In genomic region chr16:51133130-51133529, GRCh38 we compare ENCODE assay signal across 23 cellular contexts. TPM values are rescaled to one million over a fixed set of nuclear protein-coding genes. Genes with fewer than 3 reads are reported as not detected.
DNase-seq lines count a peak whose midpoint lies in the region; ATAC-seq and TF ChIP-seq lines count a peak whose summit lies in the region.
"Had no signal": no experiment of that assay in that cellular context is flagged by ENCODE, and none has a peak within 500 bp of the region (broad histone marks: within the 10 kb centered on the region; RNA-seq: fewer than 3 reads in every experiment).

No MANE protein-coding gene starts in this region.

- H3K79me1 ChIP-seq in H9 (ENCODE audit: insufficient read depth, low read depth, low read length, poor library complexity, severe bottlenecking): no peaks in the 10 kb centered on the region

- H4K5ac ChIP-seq in H9 (ENCODE audit: insufficient read length, low read depth, low read length): no peak overlapping the region

- H3K56ac ChIP-seq in H9 (ENCODE audit: insufficient read length, low read depth, low read length): no peak overlapping the region

- H3K27me3 ChIP-seq in H9 (ENCODE audit: insufficient read depth, low read length) (no peaks in the 10 kb centered on the region), adipocyte (replicated peaks; ENCODE audit: control insufficient read depth, insufficient read depth, low read length) (no peaks in the 10 kb centered on the region), thyroid gland (no peaks in the 10 kb centered on the region)
- H3K27me3 ChIP-seq: ovary had no signal

- H3K27ac ChIP-seq in H9 (ENCODE audit: insufficient read length, low read depth, low read length) (no peak overlapping the region), thyroid gland (peak overlapping the region; percentile 68 to 99 (median 83))
- H3K27ac ChIP-seq: esophagus muscularis mucosa, gastrocnemius medialis, ovary, sigmoid colon, thoracic aorta had no signal

- intact Hi-C loops in thyroid gland (cut with DNase I): no loop called here
- intact Hi-C loops in activated CD8-positive, alpha-beta T cell treated with anti-CD3 and anti-CD28 coated beads for 36 hours (cut with micrococcal nuclease): no loop called here

- no peak overlapping the region for H2AFZ ChIP-seq in H9 (ENCODE audit: low read length)

- POLR2A ChIA-PET in activated CD8-positive, alpha-beta T cell treated with anti-CD3 and anti-CD28 coated beads for 36 hours (lab: Charles Lee): no interaction called here

- H3K36me3 ChIP-seq in adipocyte (ENCODE audit: control insufficient read depth, insufficient read depth, low read length, severe bottlenecking) (peaks cover 10% of the 10 kb centered on the region), thyroid gland (peaks cover 0 to 3% of the 10 kb centered on the region in 2 donors)
- H3K36me3 ChIP-seq: esophagus muscularis mucosa, gastrocnemius medialis, ovary, sigmoid colon, thoracic aorta had no signal

- H4K8ac ChIP-seq in H9 (replicated peaks; ENCODE audit: insufficient read length, low read depth, low read length): no peak overlapping the region

- no peaks in the 10 kb centered on the region; a peak in 1 of 5 replicates for H3K9me3 Mint-ChIP-seq in H9
- H3K9me3 Mint-ChIP-seq in activated CD8-positive, alpha-beta T cell treated with anti-CD3 and anti-CD28 coated beads for 36 hours: no peaks in the 10 kb centered on the region
- H3K9me3 Mint-ChIP-seq: activated T-helper 17 cell treated with anti-CD3 and anti-CD28 coated beads, Interleukin-2, amount 50 U/mL, for 72 hours; stimulated activated memory B cell treated with anti-CD40 and anti-IgM and Interleukin-4, amounts not matched to agents 10 μg/mL and 1 μg/mL and 100 μg/mL, for 72 hours had no signal

- peak overlapping the region; percentile 64 to 84 for H3K4me3 Mint-ChIP-seq in H9
- no peak overlapping the region for H3K4me3 Mint-ChIP-seq in activated CD8-positive, alpha-beta T cell treated with anti-CD3 and anti-CD28 coated beads for 36 hours
- H3K4me3 Mint-ChIP-seq: activated CD8-positive, alpha-beta memory T cell treated with anti-CD3 and anti-CD28 coated beads, Interleukin-2, amount 10 ng/mL, durations not matched to agents 7 days and 5 days; activated naive CD8-positive, alpha-beta T cell; activated T-helper 17 cell treated with anti-CD3 and anti-CD28 coated beads, Interleukin-2, amount 50 U/mL, for 72 hours; stimulated activated memory B cell treated with anti-CD40 and anti-IgM and Interleukin-4, amounts not matched to agents 10 μg/mL and 1 μg/mL and 100 μg/mL, for 72 hours had no signal

- no peak overlapping the region for H2BK12ac ChIP-seq in H9 (ENCODE audit: insufficient read length, low read depth, low read length)

- no peaks in the 10 kb centered on the region for H3K9me3 ChIP-seq in H9 (ENCODE audit: control insufficient read depth, low read depth, low read length)
- H3K9me3 ChIP-seq in adipocyte (ENCODE audit: control insufficient read depth, low read length): no peaks in the 10 kb centered on the region
- no peaks in the 10 kb centered on the region for H3K9me3 ChIP-seq in thyroid gland
- H3K9me3 ChIP-seq: esophagus muscularis mucosa, gastrocnemius medialis, ovary, sigmoid colon, thoracic aorta had no signal

- H4K91ac ChIP-seq in H9 (ENCODE audit: insufficient read length, low read depth, low read length): no peak overlapping the region

- peaks cover 14 to 32% (median 29%) of the 10 kb centered on the region in 3 experiments; a peak in 6 of 7 replicates for H3K36me3 Mint-ChIP-seq in H9 (ENCODE audit: insufficient read depth in 1 of 3, low read depth in 3 of 3)
- no peaks in the 10 kb centered on the region for H3K36me3 Mint-ChIP-seq in activated CD8-positive, alpha-beta T cell treated with anti-CD3 and anti-CD28 coated beads for 36 hours (ENCODE audit: low read depth)
- H3K36me3 Mint-ChIP-seq: activated CD8-positive, alpha-beta memory T cell treated with anti-CD3 and anti-CD28 coated beads, Interleukin-2, amount 10 ng/mL, durations not matched to agents 7 days and 5 days; activated naive CD8-positive, alpha-beta T cell; stimulated activated memory B cell treated with anti-CD40 and anti-IgM and Interleukin-4, amounts not matched to agents 10 μg/mL and 1 μg/mL and 100 μg/mL, for 72 hours had no signal

- no peak overlapping the region for H2BK120ac ChIP-seq in H9 (ENCODE audit: low read depth, low read length, poor library complexity, severe bottlenecking)

- 0 out of 2 replicates have a peak, but pooled peaks cover 2% of the 10 kb centered on the region for H3K79me2 ChIP-seq in H9 (ENCODE audit: insufficient read depth, low read length)

- no peak overlapping the region for H3K23ac ChIP-seq in H9 (ENCODE audit: insufficient read length, low read depth, low read length)

- H3K14ac ChIP-seq in H9 (ENCODE audit: insufficient read depth, low read length): no peak overlapping the region

- H3K4me3 ChIP-seq in adipocyte (ENCODE audit: low read length): no peak overlapping the region
- peak overlapping the region in 1 of 3 donors; percentile 14 for H3K4me3 ChIP-seq in thyroid gland (replicated peaks in 1 of 3)
- H3K4me3 ChIP-seq: esophagus muscularis mucosa, gastrocnemius medialis, ovary, sigmoid colon, thoracic aorta had no signal

- no peak overlapping the region for H2BK20ac ChIP-seq in H9 (ENCODE audit: low read depth, low read length, poor library complexity, severe bottlenecking)

- peaks cover 15% of the 10 kb centered on the region for H3K23me2 ChIP-seq in H9 (ENCODE audit: insufficient read length, low read depth, low read length, poor library complexity, severe bottlenecking)

- H3K9ac ChIP-seq in H9 (ENCODE audit: extremely low read depth, insufficient read length, low read length) (no peak overlapping the region), adipocyte (ENCODE audit: low read length) (peak overlapping the region; percentile 34)

- H3K4me1 ChIP-seq in H9 (ENCODE audit: insufficient read depth, low read length) (no peaks in the 10 kb centered on the region), adipocyte (ENCODE audit: control insufficient read depth, insufficient read depth, low read length) (peaks cover 18% of the 10 kb centered on the region), thyroid gland (peaks cover 25 to 26% of the 10 kb centered on the region in 2 donors)
- H3K4me1 ChIP-seq: gastrocnemius medialis had no signal

- DNase-seq in H9 (peak; percentile 71), adipocyte (ENCODE audit: low read depth) (no peak), kidney tubule cell (ENCODE audit: low spot score) (peak; percentile 41), thyroid gland (peak in 1 of 2 donors; percentile 49)
- no peak for DNase-seq in activated CD8-positive, alpha-beta T cell treated with anti-CD3 and anti-CD28 coated beads for 36 hours
- DNase-seq in stimulated activated naive CD4-positive, alpha-beta T cell (lab: John Stamatoyannopoulos, UW): no peak
- DNase-seq: activated CD8-positive, alpha-beta memory T cell treated with anti-CD3 and anti-CD28 coated beads, Interleukin-2, amount 10 ng/mL, durations not matched to agents 7 days and 5 days; COR-L47; effector CD4-positive, alpha-beta T cell; gastrocnemius medialis; NCI-H146; NCI-H774; ovary; PC-3; SIG-M5; sigmoid colon had no signal

- no peak overlapping the region for H3T11ph ChIP-seq in H9 (ENCODE audit: low read length)

- H3K4me1 Mint-ChIP-seq in H9: peaks cover 40 to 43% of the 10 kb centered on the region in 2 experiments
- no peaks in the 10 kb centered on the region for H3K4me1 Mint-ChIP-seq in activated CD8-positive, alpha-beta T cell treated with anti-CD3 and anti-CD28 coated beads for 36 hours (ENCODE audit: low read depth)
- H3K4me1 Mint-ChIP-seq: activated CD8-positive, alpha-beta memory T cell treated with anti-CD3 and anti-CD28 coated beads, Interleukin-2, amount 10 ng/mL, durations not matched to agents 7 days and 5 days; activated T-helper 17 cell treated with anti-CD3 and anti-CD28 coated beads, Interleukin-2, amount 50 U/mL, for 72 hours; stimulated activated memory B cell treated with anti-CD40 and anti-IgM and Interleukin-4, amounts not matched to agents 10 μg/mL and 1 μg/mL and 100 μg/mL, for 72 hours had no signal

- TF ChIP-seq CTCF in H9 (conservative IDR thresholded peaks at IDR 0.05): no peak
- no peak for TF ChIP-seq CTCF in thyroid gland (IDR thresholded peaks at IDR 0.05)
- TF ChIP-seq CTCF in activated CD8-positive, alpha-beta T cell treated with anti-CD3 and anti-CD28 coated beads for 36 hours (IDR thresholded peaks at IDR 0.05): no peak

- CTCF ChIA-PET in activated CD8-positive, alpha-beta T cell treated with anti-CD3 and anti-CD28 coated beads for 36 hours (lab: Charles Lee): interaction anchor here (0.7 kb wide), 1 partner anchor 333 kb away, joined by 3 read pairs; no protein-coding TSS in a partner anchor

- no peaks in the 10 kb centered on the region for H4K20me1 ChIP-seq in H9 (ENCODE audit: control insufficient read depth, insufficient read depth, insufficient read length)

- no peak overlapping the region for H3K27ac Mint-ChIP-seq in H9
- H3K27ac Mint-ChIP-seq in activated CD8-positive, alpha-beta T cell treated with anti-CD3 and anti-CD28 coated beads for 36 hours: no peak overlapping the region
- H3K27ac Mint-ChIP-seq: activated CD8-positive, alpha-beta memory T cell treated with anti-CD3 and anti-CD28 coated beads, Interleukin-2, amount 10 ng/mL, durations not matched to agents 7 days and 5 days; activated naive CD8-positive, alpha-beta T cell; activated T-helper 17 cell treated with anti-CD3 and anti-CD28 coated beads, Interleukin-2, amount 50 U/mL, for 72 hours; stimulated activated memory B cell treated with anti-CD40 and anti-IgM and Interleukin-4, amounts not matched to agents 10 μg/mL and 1 μg/mL and 100 μg/mL, for 72 hours had no signal

- peak overlapping the region; percentile 86 for H3K4me2 ChIP-seq in H9 (ENCODE audit: insufficient read depth, insufficient read length, low read length)

- no peak overlapping the region for H3K18ac ChIP-seq in H9 (ENCODE audit: insufficient read length, low read depth, low read length)

- peaks cover 3% of the 10 kb centered on the region; the same call in 1 of the 2 replicates for H3K27me3 Mint-ChIP-seq in H9 (ENCODE audit: low read depth)
- peaks cover 20% of the 10 kb centered on the region for H3K27me3 Mint-ChIP-seq in activated CD8-positive, alpha-beta T cell treated with anti-CD3 and anti-CD28 coated beads for 36 hours

- H2AK5ac ChIP-seq in H9 (ENCODE audit: insufficient read length, low read length): no peak overlapping the region

- TF ChIP-seq POLR2A in thyroid gland (IDR thresholded peaks at IDR 0.05): no peak

- ATAC-seq in HG03442 (IDR thresholded peaks at IDR 0.05; ENCODE audit: unreplicated experiment): no peak
- ATAC-seq in activated CD8-positive, alpha-beta T cell treated with anti-CD3 and anti-CD28 coated beads for 36 hours: no peak
- ATAC-seq: activated CD8-positive, alpha-beta memory T cell treated with anti-CD3 and anti-CD28 coated beads, Interleukin-2, amount 10 ng/mL, durations not matched to agents 7 days and 5 days; activated T-helper 17 cell treated with anti-CD3 and anti-CD28 coated beads, Interleukin-2, amount 50 U/mL, for 72 hours; gastrocnemius medialis; PC-3; stimulated activated memory B cell treated with anti-CD40 and anti-IgM and Interleukin-4, amounts not matched to agents 10 μg/mL and 1 μg/mL and 100 μg/mL, for 72 hours had no signal

- no peak overlapping the region for H2BK5ac ChIP-seq in H9 (ENCODE audit: insufficient read length, low read length)

- no CpG with 5 or more reads among the region's 9 CpGs for WGBS in H9 (ENCODE audit: extremely low coverage, insufficient read length, low lambda C conversion rate)
- 5% methylated on average over 8 to 9 of the region's 9 CpGs for WGBS in thyroid gland, 2 donors

- no peak overlapping the region for H2BK15ac ChIP-seq in H9 (ENCODE audit: low read depth, low read length)

- H3K4ac ChIP-seq in H9 (ENCODE audit: low read depth, low read length): no peak overlapping the region

RNA-seq across cellular contexts. Expression of gene SALL1, which starts 17.9 kb away (rescaled TPM):
- 87.6 and 101 TPM in 2 replicates for total RNA-seq in H9 (2021)
- 10 to 100 TPM; 23.0 to 57.0 (median 44.0) TPM for total RNA-seq in thyroid gland
- not detected for total RNA-seq in activated CD8-positive, alpha-beta T cell treated with anti-CD3 and anti-CD28 coated beads for 36 hours
- total RNA-seq: activated CD8-positive, alpha-beta memory T cell treated with anti-CD3 and anti-CD28 coated beads, Interleukin-2, amount 10 ng/mL, durations not matched to agents 7 days and 5 days; activated T-helper 17 cell treated with anti-CD3 and anti-CD28 coated beads, Interleukin-2, amount 50 U/mL, for 72 hours; esophagus muscularis mucosa; myocyte; PC-3; sigmoid colon; thoracic aorta had no signal

Comparison
In these comparisons a context has a peak if more than half of its experiments do, and no peak if none do; other contexts are left out.
1. DNase-seq: peak in H9 (single experiment) and kidney tubule cell (single experiment); none in adipocyte (single experiment), activated CD8-positive, alpha-beta T cell treated with anti-CD3 and anti-CD28 coated beads for 36 hours (single experiment) and stimulated activated naive CD4-positive, alpha-beta T cell (0 of 6).
2. RNA of gene SALL1, which starts 17.9 kb away (total RNA-seq): 87.6 to 101 TPM in H9 and 23.0 to 57.0 TPM in thyroid gland; not detected in activated CD8-positive, alpha-beta T cell treated with anti-CD3 and anti-CD28 coated beads for 36 hours; every median in the first group is over 10 times any median in the second.